ENCODE assay signal across 10 cellular contexts in genomic region chr11:12677131-12677530, GRCh38. TPM values are rescaled to one million over a fixed set of nuclear protein-coding genes. Genes with fewer than 3 reads are reported as not detected.
A peak's percentile ranks its signal among the peaks of the same experiment; 100 is the strongest.
DNase-seq lines count a peak whose midpoint lies in the region; ATAC-seq, FAIRE-seq and TF ChIP-seq lines count a peak whose summit lies in the region.
"Had no signal": no experiment of that assay in that cellular context is flagged by ENCODE, and none has a peak within 500 bp of the region (broad histone marks: within the 10 kb centered on the region; RNA-seq: fewer than 3 reads in every experiment).

No MANE protein-coding gene starts in this region.

- H3K4me1 ChIP-seq in adipocyte (ENCODE audit: control insufficient read depth, insufficient read depth, low read length) (peaks cover 42% of the 10 kb centered on the region), kidney (ENCODE audit: control insufficient read depth in 1 of 2, insufficient read depth in 1 of 2, low read depth in 1 of 2, low read length in 2 of 2) (peaks cover 13 to 29% of the 10 kb centered on the region in 2 donors), transverse colon (peaks cover 11 to 62% (median 49%) of the 10 kb centered on the region in 4 donors)

- TF ChIP-seq POLR2A in transverse colon (IDR thresholded peaks at IDR 0.05), result peak; percentile 12

- H3K9ac ChIP-seq in adipocyte (ENCODE audit: low read length) (peak overlapping the region; percentile 90), kidney (ENCODE audit: low read length in 2 of 2) (peak overlapping the region in 1 of 2 donors; percentile 83)

- WGBS in transverse colon (ENCODE audit: low coverage in 1 of 2), 2 donors, result 6 to 10% methylated on average over 3 of the region's 3 CpGs

- no peak for TF ChIP-seq EP300 in transverse colon (IDR thresholded peaks at IDR 0.05; ENCODE audit: low read depth)

- H3K4me3 ChIP-seq in adipocyte (ENCODE audit: low read length), result peak overlapping the region; percentile 84
- H3K4me3 ChIP-seq in kidney (ENCODE audit: low read length in 2 of 2), result peak overlapping the region; percentile 39 to 69
- peak overlapping the region; percentile 63 to 97 (median 75) for H3K4me3 ChIP-seq in transverse colon

- intact Hi-C loops in kidney (cut with DNase I) (no loop called here), transverse colon (cut with DNase I; ENCODE audit: low total_unique reads) (loop anchor here (5.0 to 10.0 kb wide), 3 partner anchors 138 to 280 kb away; no protein-coding TSS in a partner anchor)

- in situ Hi-C loops in transverse colon (cut with MboI; ENCODE audit: low pct_ligation_motif_present in 1 of 4, low pct_unique_long_range_greater_than_20kb in 1 of 4, low sequenced_read_pairs in 3 of 4), result loop anchor here in 3 of 4 donors (10.0 to 25.0 kb wide), 2 partner anchors 208 to 210 kb away; no protein-coding TSS in a partner anchor

- no peak for TF ChIP-seq CTCF in kidney (IDR thresholded peaks at IDR 0.05; ENCODE audit: borderline replicate concordance, extremely low read depth, insufficient read depth)
- TF ChIP-seq CTCF in transverse colon (IDR thresholded peaks at IDR 0.05), result no peak

- H3K9me3 ChIP-seq in adipocyte (ENCODE audit: control insufficient read depth, low read length) (no peaks in the 10 kb centered on the region), kidney (ENCODE audit: control insufficient read depth in 1 of 2, low read length in 2 of 2) (no peaks in the 10 kb centered on the region), transverse colon (no peaks in the 10 kb centered on the region)

- H3K27me3 ChIP-seq in adipocyte (replicated peaks; ENCODE audit: control insufficient read depth, insufficient read depth, low read length) (no peaks in the 10 kb centered on the region), transverse colon (no peaks in the 10 kb centered on the region)

- H3K36me3 ChIP-seq in adipocyte (ENCODE audit: control insufficient read depth, insufficient read depth, low read length, severe bottlenecking) (peaks cover 3% of the 10 kb centered on the region), kidney (ENCODE audit: control insufficient read depth in 1 of 2, insufficient read depth in 2 of 2, low read length in 2 of 2) (no peaks in the 10 kb centered on the region), transverse colon (no peaks in the 10 kb centered on the region)

- no peak for ATAC-seq in HG02970 (IDR thresholded peaks at IDR 0.05; ENCODE audit: low FRiP score, unreplicated experiment)
- ATAC-seq: stimulated activated memory B cell treated with anti-CD40 and anti-IgM and Interleukin-4, amounts not matched to agents 10 μg/mL and 1 μg/mL and 100 μg/mL, for 72 hours had no signal

- no peak for FAIRE-seq in kidney (lab: Jason Lieb, UNC)
- FAIRE-seq: A204.1 had no signal

- peak overlapping the region in 1 of 2 donors; percentile 48 for H3K27ac ChIP-seq in kidney (ENCODE audit: low read depth in 2 of 2, low read length in 2 of 2)
- H3K27ac ChIP-seq in transverse colon, result peak overlapping the region; percentile 96 to 100 (median 98)

- DNase-seq in DMS79 treated with DMSO at 0.1 percent for 48 hours (lab: John Stamatoyannopoulos, UW) (peak; percentile 68), DMS79 (lab: John Stamatoyannopoulos, UW) (no peak), adipocyte (ENCODE audit: low read depth) (peak; percentile 70), kidney (no peak), transverse colon (peak; percentile 39), NCI-H226 (no peak)
- no peak for DNase-seq in activated CD4-positive, alpha-beta T cell treated with anti-CD3 and anti-CD28 coated beads for 1 hour

RNA-seq across cellular contexts. Expression of gene TEAD1, which starts 2.9 kb away (rescaled TPM):
- 77.2 TPM for total RNA-seq in kidney
- 7.6 TPM for polyA plus RNA-seq in kidney (ENCODE audit: insufficient read depth, low read depth, low replicate concordance)
- 100 to 1,000 TPM in 1 of 4 donors, 10 to 100 TPM in 3; 46.4 to 214 (median 61.2) TPM for total RNA-seq in transverse colon

Comparison
In these comparisons a context has a peak if more than half of its experiments do, and no peak if none do; other contexts are left out.
1. DNase-seq: peak in DMS79 treated with DMSO at 0.1 percent for 48 hours (single experiment), adipocyte (single experiment) and transverse colon (single experiment); none in DMS79 (single experiment), kidney (single experiment), NCI-H226 (single experiment) and activated CD4-positive, alpha-beta T cell treated with anti-CD3 and anti-CD28 coated beads for 1 hour (single experiment).
2. Peak in every context shown above with its lines, with median percentiles within 50 percentile points of each other: H3K4me3 ChIP-seq.